ENCODE assay signal across 11 cellular contexts in the genomic region with DNA sequence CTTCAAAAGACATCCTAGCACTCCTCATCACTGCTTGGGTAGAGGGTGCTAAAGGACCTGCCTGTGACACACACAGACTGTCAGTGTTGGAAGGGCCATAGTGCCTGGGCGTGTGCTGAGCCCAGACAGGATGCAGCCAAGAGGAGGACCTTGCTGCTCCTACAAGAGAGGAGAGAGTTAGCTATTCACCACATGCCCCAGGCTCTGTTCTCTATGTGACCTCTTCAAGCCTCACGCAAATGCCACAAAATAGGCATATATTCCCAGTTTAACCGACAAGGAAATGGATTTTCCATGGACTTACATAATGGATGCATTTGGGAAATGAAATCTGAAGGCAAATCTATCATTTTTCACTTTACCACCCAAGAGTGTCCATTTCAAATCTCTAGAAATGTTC.
"Had no signal": no experiment of that assay in that cellular context is flagged by ENCODE, and none has a peak within 500 bp of the region (broad histone marks: within the 10 kb centered on the region; RNA-seq: fewer than 3 reads in every experiment).

No MANE protein-coding gene starts in this region.

- H3K4me1 ChIP-seq: colonic mucosa, foreskin keratinocyte, gastrocnemius medialis, left lung, lower lobe of right lung had no signal

- DNase-seq: cortex of kidney; effector memory CD4-positive, alpha-beta T cell had no signal

- H3K4me3 ChIP-seq: colonic mucosa, esophagus muscularis mucosa, heart right ventricle, left lung, lower lobe of right lung, mucosa of descending colon had no signal

- H3K27me3 ChIP-seq: colonic mucosa, esophagus muscularis mucosa, foreskin keratinocyte, gastrocnemius medialis, left lung had no signal

- H3K9me3 ChIP-seq: colonic mucosa, esophagus muscularis mucosa, gastrocnemius medialis, heart right ventricle, left lung, lower lobe of right lung, mucosa of descending colon had no signal

- FAIRE-seq: islet of Langerhans had no signal

- H3K36me3 ChIP-seq: colonic mucosa, esophagus muscularis mucosa, gastrocnemius medialis, heart right ventricle, left lung, lower lobe of right lung had no signal

- H3K27ac ChIP-seq: colonic mucosa, esophagus muscularis mucosa, foreskin keratinocyte, gastrocnemius medialis, heart right ventricle, left lung, lower lobe of right lung had no signal
